In the genomic region with DNA sequence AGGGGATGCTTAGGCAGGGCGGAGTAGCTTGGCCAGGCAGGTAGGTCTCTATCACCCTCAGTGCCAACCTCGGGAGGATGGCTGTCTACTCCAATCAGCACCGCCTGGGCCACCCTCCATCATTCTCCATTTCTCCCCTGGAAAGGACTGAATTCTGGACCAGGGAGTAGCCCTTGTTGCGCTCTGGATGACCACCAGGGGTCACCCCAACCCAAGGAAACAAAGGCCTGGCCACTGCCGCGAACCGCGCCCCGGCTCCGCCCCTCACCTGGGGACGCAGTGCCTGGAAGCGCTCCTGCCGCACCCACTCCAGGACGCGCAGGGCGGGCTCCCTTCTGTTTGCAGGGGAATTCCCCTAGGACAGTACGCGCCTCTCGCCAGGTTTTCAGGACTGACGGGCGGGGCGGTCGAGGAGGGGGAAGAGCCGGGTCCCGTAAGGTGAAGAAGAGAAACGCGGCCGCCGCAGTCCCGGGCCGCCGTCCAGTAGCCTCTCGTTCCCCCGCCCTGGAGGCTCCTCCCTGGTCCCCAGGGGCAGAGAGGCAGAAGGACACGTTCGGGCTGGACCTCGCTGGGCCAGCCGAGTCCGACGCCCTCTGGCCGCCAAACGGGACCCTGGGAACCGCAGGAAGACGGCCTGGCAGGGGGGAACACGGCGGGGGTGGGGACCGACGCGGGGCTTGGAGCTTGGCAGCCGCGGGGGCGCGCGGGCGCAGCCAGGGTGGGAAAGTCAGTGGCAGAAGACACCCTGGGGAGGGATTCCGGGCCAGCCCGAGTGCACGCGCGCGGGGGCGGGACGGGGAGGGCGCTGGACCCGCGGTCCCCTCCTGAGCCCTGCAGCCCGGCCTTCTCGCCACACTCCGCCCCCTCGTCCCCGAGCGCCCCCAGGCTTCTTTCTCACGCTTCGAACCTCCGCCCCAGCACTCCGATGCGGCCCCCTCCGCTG, we compare ENCODE assay signal across 8 cellular contexts. TPM values are rescaled to one million over a fixed set of nuclear protein-coding genes. Genes with fewer than 3 reads are reported as not detected.
A peak's percentile ranks its signal among the peaks of the same experiment; 100 is the strongest.
DNase-seq lines count a peak whose midpoint lies in the region; ATAC-seq and TF ChIP-seq lines count a peak whose summit lies in the region.

No MANE protein-coding gene starts in this region.

- no peak overlapping the region for H3K27ac Mint-ChIP-seq in GM23338

- peak; percentile 76 for DNase-seq in DMS79 (lab: John Stamatoyannopoulos, UW)
- peak; percentile 91 for DNase-seq in GM23338 (ENCODE audit: low spot score)
- peak; percentile 70 for DNase-seq in MG63
- DNase-seq in SK-N-MC (ENCODE audit: low read depth, low spot score) = no peak
- DNase-seq in activated naive CD4-positive, alpha-beta T cell treated with anti-CD3 and anti-CD28 coated beads, Interleukin-2, amount 50 U/mL, for 16 hours = peak; percentile 89
- peak; percentile 78 for DNase-seq in glomerular visceral epithelial cell (ENCODE audit: extremely low spot score)
- DNase-seq in omental fat pad (ENCODE audit: low spot score) = peak; percentile 85
- DNase-seq in suprapubic skin (ENCODE audit: low spot score in 2 of 2) = peak; percentile 92 to 93

- peaks cover 37% of the 10 kb centered on the region for H3K4me1 Mint-ChIP-seq in GM23338

- H3K4me3 ChIP-seq in GM23338 (peak overlapping the region; percentile 76), MG63 (peak overlapping the region; percentile 55), SK-N-MC (peak overlapping the region; percentile 71), suprapubic skin (peak overlapping the region; percentile 57)

- H3K9me3 ChIP-seq in MG63 (no peaks in the 10 kb centered on the region), SK-N-MC (ENCODE audit: low read depth, low read length) (no peaks in the 10 kb centered on the region), suprapubic skin (no peaks in the 10 kb centered on the region)

- H3K9me3 Mint-ChIP-seq in GM23338 = no peaks in the 10 kb centered on the region

- no peaks in the 10 kb centered on the region for H3K9me2 ChIP-seq in GM23338 (ENCODE audit: insufficient read depth)

- peak overlapping the region; percentile 86 for H3K4me2 ChIP-seq in GM23338

- no peaks in the 10 kb centered on the region for H3K36me3 Mint-ChIP-seq in GM23338 (ENCODE audit: low read depth)

- H3K36me3 ChIP-seq in GM23338 (ENCODE audit: insufficient read depth) (no peaks in the 10 kb centered on the region), MG63 (no peaks in the 10 kb centered on the region), SK-N-MC (ENCODE audit: insufficient read depth, low read length) (no peaks in the 10 kb centered on the region), suprapubic skin (no peaks in the 10 kb centered on the region)

- no peak overlapping the region for H3K27ac ChIP-seq in GM23338 (ENCODE audit: low read depth)
- no peak overlapping the region for H3K27ac ChIP-seq in SK-N-MC
- no peak overlapping the region for H3K27ac ChIP-seq in suprapubic skin

- H3K27me3 ChIP-seq in GM23338 (ENCODE audit: insufficient read depth) = peaks cover 74% of the 10 kb centered on the region
- peaks cover 11% of the 10 kb centered on the region; the same call in 1 of the 2 replicates for H3K27me3 ChIP-seq in MG63
- peaks cover 10% of the 10 kb centered on the region for H3K27me3 ChIP-seq in suprapubic skin

- no peaks in the 10 kb centered on the region for H3F3A ChIP-seq in GM23338 (replicated peaks; ENCODE audit: low read depth)

- peak overlapping the region; percentile 89 for H2AFZ ChIP-seq in GM23338

- H3K4me3 Mint-ChIP-seq in GM23338 = peak overlapping the region; percentile 70

- WGBS in suprapubic skin = 2% methylated on average over 60 of the region's 78 CpGs

- no peak overlapping the region for H3K9ac ChIP-seq in SK-N-MC (ENCODE audit: insufficient read length)

- H3K4me1 ChIP-seq in GM23338 (ENCODE audit: insufficient read depth) (peaks cover 28% of the 10 kb centered on the region; the same call in 1 of the 2 replicates), suprapubic skin (peaks cover 29% of the 10 kb centered on the region)

- no peak for TF ChIP-seq POLR2A in suprapubic skin (IDR thresholded peaks at IDR 0.05)

- H4K20me1 ChIP-seq in GM23338 (replicated peaks; ENCODE audit: insufficient read depth) = 0 out of 2 replicates have a peak, but pooled peaks cover 3% of the 10 kb centered on the region

- no peak for TF ChIP-seq EP300 in suprapubic skin (IDR thresholded peaks at IDR 0.05)

- TF ChIP-seq CTCF in GM23338 (conservative IDR thresholded peaks at IDR 0.05; ENCODE audit: low read depth in 2 of 2) (peak; percentile 87 to 97), omental fat pad (IDR thresholded peaks at IDR 0.05) (peak in 2 of 3 donors; percentile 55 to 96), suprapubic skin (IDR thresholded peaks at IDR 0.05) (peak; percentile 85 to 90)

- H3K79me2 ChIP-seq in GM23338 (replicated peaks; ENCODE audit: insufficient read depth) = no peaks in the 10 kb centered on the region

- ATAC-seq in GM23338 (peak; percentile 87), omental fat pad (ENCODE audit: low FRiP score) (peak; percentile 94)

- peaks cover 36% of the 10 kb centered on the region for H3K27me3 Mint-ChIP-seq in GM23338 (ENCODE audit: insufficient read depth, low read depth, poor library complexity)

TF ChIP-seq in GM23338, 12 proteins besides CTCF, POLR2A, EP300 and RAD21:
- TF ChIP-seq REST (IDR thresholded peaks at IDR 0.05; ENCODE audit: unreplicated experiment) (no peak), CREB1 (CRISPR knock-in tag; IDR thresholded peaks at IDR 0.05; ENCODE audit: low read depth) (no peak), EZH2 (IDR thresholded peaks at IDR 0.05; ENCODE audit: low read depth, unreplicated experiment) (peak; percentile 40), NANOG (IDR thresholded peaks at IDR 0.05; ENCODE audit: borderline replicate concordance) (no peak), POLR2AphosphoS5 (IDR thresholded peaks at IDR 0.05; ENCODE audit: low read depth) (no peak)
- TF ChIP-seq, protein P1, sequence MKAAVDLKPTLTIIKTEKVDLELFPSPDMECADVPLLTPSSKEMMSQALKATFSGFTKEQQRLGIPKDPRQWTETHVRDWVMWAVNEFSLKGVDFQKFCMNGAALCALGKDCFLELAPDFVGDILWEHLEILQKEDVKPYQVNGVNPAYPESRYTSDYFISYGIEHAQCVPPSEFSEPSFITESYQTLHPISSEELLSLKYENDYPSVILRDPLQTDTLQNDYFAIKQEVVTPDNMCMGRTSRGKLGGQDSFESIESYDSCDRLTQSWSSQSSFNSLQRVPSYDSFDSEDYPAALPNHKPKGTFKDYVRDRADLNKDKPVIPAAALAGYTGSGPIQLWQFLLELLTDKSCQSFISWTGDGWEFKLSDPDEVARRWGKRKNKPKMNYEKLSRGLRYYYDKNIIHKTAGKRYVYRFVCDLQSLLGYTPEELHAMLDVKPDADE (IDR thresholded peaks at IDR 0.05) = no peak

RNA-seq across cellular contexts. Expression of gene SCN4B, which starts 7.1 kb away (rescaled TPM):
- total RNA-seq in GM23338 (2014; rRNA removed; shearing (Covaris generic)) = 1.7 and 3.0 TPM in 2 replicates
- polyA plus RNA-seq in GM23338 (2016; fragmentation: Nextera tagmentation; extraction: Ambion mirVana) = 0.16 and 0.45 TPM in 2 replicates
- 0.23 and 0.35 TPM in 2 replicates for total RNA-seq in MG63 (2014; rRNA removed; shearing (Covaris generic); ENCODE audit: low replicate concordance)
- total RNA-seq in omental fat pad = 10 to 100 TPM in 1 of 4 donors, 1 to 10 TPM in 3; 1.1 to 10.2 (median 2.0) TPM
- total RNA-seq in suprapubic skin = 1 to 10 TPM; 1.5 to 1.8 (median 1.5) TPM

RNA-seq across cellular contexts. Expression of gene SCN2B, which starts 30.9 kb away (rescaled TPM):
- 0.03 and 0.04 TPM in 2 replicates for total RNA-seq in GM23338 (2014; rRNA removed; shearing (Covaris generic))
- polyA plus RNA-seq in GM23338 (2016; fragmentation: Nextera tagmentation; extraction: Ambion mirVana) = 0.09 TPM in 1 of 2 replicates, not detected in the other
- total RNA-seq in MG63 (2014; rRNA removed; shearing (Covaris generic); ENCODE audit: low replicate concordance) = not detected in 2 replicates
- total RNA-seq in omental fat pad (under 1 TPM in 2 of 4 donors, not detected in 2; 0.28 to 0.47 TPM), suprapubic skin (under 1 TPM in 2 of 4 donors, not detected in 2; 0.08 to 0.21 TPM)

RNA-seq across cellular contexts. Expression of gene SMIM35, which starts 58.8 kb away (rescaled TPM):
- not detected in 2 replicates for total RNA-seq in GM23338 (2014; rRNA removed; shearing (Covaris generic))
- not detected in 2 replicates for polyA plus RNA-seq in GM23338 (2016; fragmentation: Nextera tagmentation; extraction: Ambion mirVana)
- total RNA-seq in MG63 (2014; rRNA removed; shearing (Covaris generic); ENCODE audit: low replicate concordance) = not detected in 2 replicates
- under 1 TPM in 1 of 4 donors, not detected in 3; 0.47 TPM for total RNA-seq in omental fat pad
- not detected for total RNA-seq in suprapubic skin
